Comparison of ENCODE assay signal across 12 cellular contexts in genomic region chr6:147154454-147154853, GRCh38. TPM values are rescaled to one million over a fixed set of nuclear protein-coding genes. Genes with fewer than 3 reads are reported as not detected.
DNase-seq lines count a peak whose midpoint lies in the region; ATAC-seq and TF ChIP-seq lines count a peak whose summit lies in the region.
"Had no signal": no experiment of that assay in that cellular context is flagged by ENCODE, and none has a peak within 500 bp of the region (broad histone marks: within the 10 kb centered on the region; RNA-seq: fewer than 3 reads in every experiment).

No MANE protein-coding gene starts in this region.

- no peak for TF ChIP-seq CTCF in fibroblast of villous mesenchyme (IDR thresholded peaks at IDR 0.05; ENCODE audit: insufficient read depth, low read depth, low read length)

- H3K27me3 Mint-ChIP-seq in activated T-cell treated with anti-CD3 and anti-CD28 coated beads, Interleukin-2, amount 50 U/mL, for 4 hours (ENCODE audit: low read depth) = peaks cover 4% of the 10 kb centered on the region

- ATAC-seq in activated T-cell treated with anti-CD3 and anti-CD28 coated beads, Interleukin-2, amount 50 U/mL, for 4 hours = no peak

- no peak overlapping the region for H3K18ac ChIP-seq in mesenchymal stem cell (ENCODE audit: low read depth in 1 of 2, low read length in 2 of 2)

- H3K9me3 Mint-ChIP-seq in activated T-cell treated with anti-CD3 and anti-CD28 coated beads, Interleukin-2, amount 50 U/mL, for 4 hours = no peaks in the 10 kb centered on the region
- H3K9me3 Mint-ChIP-seq: IgD-negative memory B cell; stimulated activated naive CD8-positive, alpha-beta T cell treated with anti-CD3 and anti-CD28 coated beads, Interleukin-15, Interleukin-2, amounts not matched to agents 100 ng/mL and 50 ng/mL, for 24 hours had no signal

- WGBS in mesenchymal stem cell = 67% methylated on average over 1 of the region's 1 CpG

- H3K4me2 ChIP-seq in mesenchymal stem cell (ENCODE audit: low read length, poor library complexity, severe bottlenecking) = no peak overlapping the region
- H3K4me2 ChIP-seq: BLaER1 had no signal

- H3K4me1 ChIP-seq in mesenchymal stem cell (ENCODE audit: control insufficient read depth, insufficient read depth, low read depth, low read length) = peaks cover 2% of the 10 kb centered on the region
- H3K4me1 ChIP-seq: BLaER1 had no signal

- no peak overlapping the region for H2BK15ac ChIP-seq in mesenchymal stem cell (ENCODE audit: low read depth, poor library complexity, severe bottlenecking)

- no peak overlapping the region for H4K91ac ChIP-seq in mesenchymal stem cell (ENCODE audit: low read length)

- no peak overlapping the region for H2BK5ac ChIP-seq in mesenchymal stem cell (ENCODE audit: low read depth, low read length, poor library complexity, severe bottlenecking)

- no peaks in the 10 kb centered on the region for H3K9me3 ChIP-seq in mesenchymal stem cell (ENCODE audit: control insufficient read depth, low read length)
- H3K9me3 ChIP-seq: BLaER1 had no signal

- no peaks in the 10 kb centered on the region for H3K79me1 ChIP-seq in mesenchymal stem cell (replicated peaks; ENCODE audit: low read length, poor library complexity, severe bottlenecking)

- no peak overlapping the region for H3K4me3 Mint-ChIP-seq in activated T-cell treated with anti-CD3 and anti-CD28 coated beads, Interleukin-2, amount 50 U/mL, for 4 hours
- H3K4me3 Mint-ChIP-seq: IgD-negative memory B cell; stimulated activated naive CD8-positive, alpha-beta T cell treated with anti-CD3 and anti-CD28 coated beads, Interleukin-15, Interleukin-2, amounts not matched to agents 100 ng/mL and 50 ng/mL, for 24 hours had no signal

- H2BK120ac ChIP-seq in mesenchymal stem cell (ENCODE audit: low read depth, low read length) = no peak overlapping the region

- no peak overlapping the region for H4K8ac ChIP-seq in mesenchymal stem cell (ENCODE audit: low read length)

- H3K27ac ChIP-seq in mesenchymal stem cell (ENCODE audit: low read length, poor library complexity, severe bottlenecking) = no peak overlapping the region
- H3K27ac ChIP-seq: BLaER1, coronary artery had no signal

- no peak overlapping the region for H3K4me3 ChIP-seq in fibroblast of villous mesenchyme (ENCODE audit: low read depth, low read length)
- H3K4me3 ChIP-seq in mesenchymal stem cell (ENCODE audit: insufficient read depth in 1 of 2, low read depth in 1 of 2, low read length in 2 of 2) = no peak overlapping the region
- H3K4me3 ChIP-seq: BLaER1, coronary artery had no signal

- no peaks in the 10 kb centered on the region for H3K36me3 ChIP-seq in mesenchymal stem cell (ENCODE audit: control insufficient read depth in 1 of 2, insufficient read depth in 2 of 2, low read depth in 1 of 2, low read length in 2 of 2)
- H3K36me3 ChIP-seq: BLaER1 had no signal

- no peak overlapping the region for H3K14ac ChIP-seq in mesenchymal stem cell (ENCODE audit: low read length in 2 of 2)

- H3K9ac ChIP-seq in mesenchymal stem cell (ENCODE audit: low read length) = no peak overlapping the region
- H3K9ac ChIP-seq: BLaER1 had no signal

- H3K23ac ChIP-seq in mesenchymal stem cell (ENCODE audit: low read length in 2 of 2) = peak overlapping the region in 1 of 2 experiments; percentile 19

- no peaks in the 10 kb centered on the region for H3K27me3 ChIP-seq in mesenchymal stem cell (ENCODE audit: control insufficient read depth in 1 of 2, insufficient read depth in 1 of 2, low read length in 2 of 2)
- H3K27me3 ChIP-seq: BLaER1 had no signal

- no peak overlapping the region for H3K4ac ChIP-seq in mesenchymal stem cell (ENCODE audit: low read depth in 1 of 2, low read length in 2 of 2)

- H2AK5ac ChIP-seq in mesenchymal stem cell (ENCODE audit: low read length, severe bottlenecking) = no peak overlapping the region

- H2AFZ ChIP-seq in mesenchymal stem cell (ENCODE audit: low read depth, low read length) = no peak overlapping the region

- DNase-seq in AG08396 (ENCODE audit: low spot score) = peak; percentile 14
- DNase-seq in LHCN-M2 (ENCODE audit: low read depth) = peak; percentile 91
- peak; percentile 9 for DNase-seq in RKO (ENCODE audit: low spot score)
- DNase-seq in fibroblast of villous mesenchyme (ENCODE audit: low read depth) = peak; percentile 63
- no peak for DNase-seq in RPMI8226
- no peak for DNase-seq in mesenchymal stem cell
- DNase-seq in cerebellum (ENCODE audit: low spot score) = no peak
- no peak for DNase-seq in activated T-cell treated with anti-CD3 and anti-CD28 coated beads, Interleukin-2, amount 50 U/mL, for 4 hours

- no peaks in the 10 kb centered on the region for H3K4me1 Mint-ChIP-seq in activated T-cell treated with anti-CD3 and anti-CD28 coated beads, Interleukin-2, amount 50 U/mL, for 4 hours (ENCODE audit: low read depth)

- no peaks in the 10 kb centered on the region for H3K36me3 Mint-ChIP-seq in activated T-cell treated with anti-CD3 and anti-CD28 coated beads, Interleukin-2, amount 50 U/mL, for 4 hours (ENCODE audit: insufficient read depth)

- H2BK12ac ChIP-seq in mesenchymal stem cell (ENCODE audit: low read length in 2 of 2) = peak overlapping the region in 1 of 2 experiments; percentile 74

RNA-seq across cellular contexts. Expression of gene STXBP5, which starts 49.8 kb away (rescaled TPM):
- 28.0 and 34.8 TPM in 2 replicates for total RNA-seq in LHCN-M2 (2014; rRNA removed)
- 9.9 TPM for polyA plus RNA-seq in LHCN-M2 (2012)
- total RNA-seq in fibroblast of villous mesenchyme = 65.4 and 89.8 TPM in 2 replicates
- polyA plus RNA-seq in mesenchymal stem cell (2013, experiment 1 of 2) = 10.6 TPM
- polyA plus RNA-seq in mesenchymal stem cell (2013, experiment 2 of 2) = 10.0 TPM
- 51.9 TPM for total RNA-seq in cerebellum
- total RNA-seq in activated T-cell treated with anti-CD3 and anti-CD28 coated beads, Interleukin-2, amount 50 U/mL, for 4 hours = 10 to 100 TPM; 18.4 to 19.7 (median 19.4) TPM

Comparison
In these comparisons a context has a peak if more than half of its experiments do, and no peak if none do; other contexts are left out.
1. DNase-seq: peak in AG08396 (single experiment), LHCN-M2 (single experiment), RKO (single experiment) and fibroblast of villous mesenchyme (single experiment); none in RPMI8226 (single experiment), mesenchymal stem cell (single experiment), cerebellum (single experiment) and activated T-cell treated with anti-CD3 and anti-CD28 coated beads, Interleukin-2, amount 50 U/mL, for 4 hours (single experiment).